31 cellular contexts compared by ENCODE assay signal in genomic region chr2:135528006-135528405, GRCh38.
"Had no signal": no experiment of that assay in that cellular context is flagged by ENCODE, and none has a peak within 500 bp of the region (broad histone marks: within the 10 kb centered on the region; RNA-seq: fewer than 3 reads in every experiment).

No MANE protein-coding gene starts in this region.

- H3K9ac ChIP-seq: neural progenitor cell, parathyroid adenoma had no signal

- H3K27ac ChIP-seq: colonic mucosa, gastroesophageal sphincter, hepatocyte, left ventricle myocardium inferior, neural progenitor cell, parathyroid adenoma, psoas muscle, upper lobe of right lung, VCaP had no signal

- H3K9me3 Mint-ChIP-seq: stimulated activated memory B cell treated with anti-CD40 and anti-IgM and Interleukin-4, amounts not matched to agents 10 μg/mL and 1 μg/mL and 100 μg/mL, for 72 hours; stimulated activated naive CD8-positive, alpha-beta T cell treated with anti-CD3 and anti-CD28 coated beads, Interleukin-15, amount 100 ng/mL, for 72 hours had no signal

- H3K36me3 ChIP-seq: colonic mucosa, gastroesophageal sphincter, left ventricle myocardium inferior, neural progenitor cell, upper lobe of right lung had no signal

- H3K27me3 Mint-ChIP-seq: activated naive CD8-positive, alpha-beta T cell; stimulated activated memory B cell treated with anti-CD40 and anti-IgM and Interleukin-4, amounts not matched to agents 10 μg/mL and 1 μg/mL and 100 μg/mL, for 72 hours; stimulated activated naive CD8-positive, alpha-beta T cell treated with anti-CD3 and anti-CD28 coated beads, Interleukin-15, amount 100 ng/mL, for 72 hours had no signal

- H3K27me3 ChIP-seq: colonic mucosa, gastroesophageal sphincter, hepatocyte, neural progenitor cell, upper lobe of right lung had no signal

- ATAC-seq: activated T-cell treated with anti-CD3 and anti-CD28 coated beads, Interleukin-2, amount 50 U/mL, for 72 hours; gastroesophageal sphincter; psoas muscle; stimulated activated memory B cell treated with anti-CD40 and anti-IgM and Interleukin-4, amounts not matched to agents 10 μg/mL and 1 μg/mL and 100 μg/mL, for 72 hours; stimulated activated naive CD8-positive, alpha-beta T cell treated with anti-CD3 and anti-CD28 coated beads, Interleukin-15, amount 100 ng/mL, for 72 hours; upper lobe of right lung had no signal

- H3K4me2 ChIP-seq: hepatocyte, neural progenitor cell, smooth muscle cell had no signal

- H3K4me3 Mint-ChIP-seq: activated naive CD8-positive, alpha-beta T cell; neural progenitor cell; stimulated activated memory B cell treated with anti-CD40 and anti-IgM and Interleukin-4, amounts not matched to agents 10 μg/mL and 1 μg/mL and 100 μg/mL, for 72 hours; stimulated activated naive CD8-positive, alpha-beta T cell treated with anti-CD3 and anti-CD28 coated beads, Interleukin-15, amount 100 ng/mL, for 72 hours had no signal

- DNase-seq: activated CD4-positive, alpha-beta T cell treated with anti-CD3 and anti-CD28 coated beads for 4 hours; activated CD4-positive, alpha-beta T cell treated with anti-CD3 and anti-CD28 coated beads, Interleukin-2, amount 50 U/mL, for 4 hours; activated effector memory CD4-positive, alpha-beta T cell treated with Interleukin-2 at 50 U/mL for 16 hours; activated naive CD4-positive, alpha-beta T cell treated with Interleukin-2 at 50 U/mL for 16 hours; activated T-cell treated with anti-CD3 and anti-CD28 coated beads for 4 hours; activated T-cell treated with anti-CD3 and anti-CD28 coated beads, Interleukin-2, amount 50 U/mL, for 72 hours; anterior cingulate cortex; cerebellar nuclear complex; colonic mucosa; effector memory CD4-positive, alpha-beta T cell; erythroblast; islet precursor cell; left ventricle myocardium inferior; occipital lobe; psoas muscle; stimulated activated CD4-positive, alpha-beta T cell treated with anti-CD3 and anti-CD28 coated beads, Interleukin-1b, Interleukin-23, amount 100 ng/mL, for 48 hours; stimulated activated CD4-positive, alpha-beta T cell treated with anti-CD3 and anti-CD28 coated beads, Interleukin-4, amount 100 ng/mL, for 4 hours; stimulated activated CD8-positive, alpha-beta memory T cell treated with anti-CD3 and anti-CD28 coated beads, Interleukin-4, amount 100 ng/mL, for 48 hours; stimulated activated naive CD8-positive, alpha-beta T cell treated with anti-CD3 and anti-CD28 coated beads, Interleukin-15, amount 100 ng/mL, for 72 hours; substantia nigra; T-helper 9 cell; upper lobe of right lung had no signal

- H3K4me1 ChIP-seq: parathyroid adenoma had no signal

- H2AFZ ChIP-seq: hepatocyte, neural progenitor cell, parathyroid adenoma had no signal

- H3K9me3 ChIP-seq: colonic mucosa, gastroesophageal sphincter, left ventricle myocardium inferior, psoas muscle, upper lobe of right lung had no signal

- H3K4me3 ChIP-seq: colonic mucosa, gastroesophageal sphincter, hepatocyte, left ventricle myocardium inferior, lung, neural progenitor cell, psoas muscle, smooth muscle cell, upper lobe of right lung had no signal

- H3K27ac Mint-ChIP-seq: neural progenitor cell; stimulated activated memory B cell treated with anti-CD40 and anti-IgM and Interleukin-4, amounts not matched to agents 10 μg/mL and 1 μg/mL and 100 μg/mL, for 72 hours; stimulated activated naive CD8-positive, alpha-beta T cell treated with anti-CD3 and anti-CD28 coated beads, Interleukin-15, amount 100 ng/mL, for 72 hours had no signal
